19 cellular contexts compared by ENCODE assay signal in the genomic region with DNA sequence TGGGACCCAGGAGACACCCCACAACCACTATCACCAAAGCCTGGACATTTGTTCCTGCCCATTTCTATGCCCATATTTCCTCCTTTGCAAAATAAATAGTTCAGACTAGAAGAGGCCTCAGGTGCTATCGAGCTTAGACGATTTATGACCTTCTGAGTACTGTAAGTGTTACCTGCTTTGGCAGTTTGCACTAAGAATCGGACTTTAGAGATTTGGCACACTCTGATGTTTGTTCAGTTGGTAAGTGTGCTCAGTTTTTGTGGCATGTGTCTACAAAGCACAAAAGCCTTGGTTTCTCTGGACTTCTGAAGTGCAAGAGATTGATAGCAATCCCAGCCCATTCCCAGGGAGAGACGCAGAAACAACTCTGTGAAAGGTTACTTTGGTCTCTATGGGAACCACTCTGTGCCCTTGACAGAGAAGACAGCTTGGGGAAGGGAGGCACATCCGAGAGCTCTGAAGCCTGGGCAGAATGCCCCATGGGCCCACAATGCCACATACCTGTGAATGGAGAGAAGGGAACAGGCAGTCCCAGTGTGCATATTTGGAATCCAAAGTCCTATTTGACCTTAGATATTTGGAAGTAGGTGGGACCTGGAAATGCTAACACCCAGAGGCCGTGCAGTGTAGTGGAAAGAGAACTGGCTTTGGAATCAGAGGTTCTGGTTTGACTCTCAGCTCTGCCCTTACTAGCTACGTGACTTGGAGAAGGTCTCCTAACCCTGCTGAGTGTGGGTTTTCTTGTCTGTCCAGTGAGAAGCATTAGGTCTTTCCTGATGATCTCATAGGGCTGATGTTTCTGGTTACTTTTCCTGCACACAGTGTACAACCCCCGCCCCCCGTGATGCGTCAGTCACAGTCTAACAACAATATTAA.
A peak's percentile ranks its signal among the peaks of the same experiment; 100 is the strongest.
DNase-seq lines count a peak whose midpoint lies in the region; ATAC-seq, FAIRE-seq and TF ChIP-seq lines count a peak whose summit lies in the region.
"Had no signal": no experiment of that assay in that cellular context is flagged by ENCODE, and none has a peak within 500 bp of the region (broad histone marks: within the 10 kb centered on the region; RNA-seq: fewer than 3 reads in every experiment).

No MANE protein-coding gene starts in this region.

- no peaks in the 10 kb centered on the region for H3K9me3 ChIP-seq in Karpas-422 (ENCODE audit: low read length)
- no peaks in the 10 kb centered on the region for H3K9me3 ChIP-seq in heart left ventricle
- no peaks in the 10 kb centered on the region for H3K9me3 ChIP-seq in pancreas
- no peaks in the 10 kb centered on the region for H3K9me3 ChIP-seq in CD4-positive, alpha-beta T cell (ENCODE audit: control insufficient read depth, low read length)
- H3K9me3 ChIP-seq: SJSA1 had no signal

- no peak for TF ChIP-seq POLR2A in heart left ventricle (IDR thresholded peaks at IDR 0.05)
- TF ChIP-seq POLR2A in lower leg skin (IDR thresholded peaks at IDR 0.05) = no peak

- no peaks in the 10 kb centered on the region for H3K27me3 Mint-ChIP-seq in CD4-positive, alpha-beta T cell

- H3K4me3 ChIP-seq in Karpas-422 (ENCODE audit: low read length) = no peak overlapping the region
- no peak overlapping the region for H3K4me3 ChIP-seq in heart left ventricle
- H3K4me3 ChIP-seq in pancreas = no peak overlapping the region
- no peak overlapping the region for H3K4me3 ChIP-seq in lower leg skin (ENCODE audit: low read depth, poor library complexity, severe bottlenecking)
- H3K4me3 ChIP-seq: SJSA1 had no signal

- H3K27me3 ChIP-seq in Karpas-422 (ENCODE audit: low read length) = no peaks in the 10 kb centered on the region
- H3K27me3 ChIP-seq in heart left ventricle = no peaks in the 10 kb centered on the region
- H3K27me3 ChIP-seq in pancreas = no peaks in the 10 kb centered on the region
- H3K27me3 ChIP-seq in CD4-positive, alpha-beta T cell (ENCODE audit: control insufficient read depth, insufficient read depth, low read length) = no peaks in the 10 kb centered on the region
- H3K27me3 ChIP-seq: SJSA1 had no signal

- H4K20me1 ChIP-seq in Karpas-422 (ENCODE audit: insufficient read depth, low read depth, low read length) = no peaks in the 10 kb centered on the region

- no peaks in the 10 kb centered on the region for H3K9me3 Mint-ChIP-seq in CD4-positive, alpha-beta T cell
- H3K9me3 Mint-ChIP-seq: activated T-helper 2 cell treated with anti-CD3 and anti-CD28 coated beads, Interferon-gamma antibody, Interleukin-2, Interleukin-4, amounts not matched to agents 10 μg/mL and 5 μg/mL and 100 μg/mL, durations not matched to agents 14 hours and 24 hours and 36 hours; naive thymus-derived CD8-positive, alpha-beta T cell had no signal

- peak overlapping the region; percentile 14; the same call in 1 of the 2 replicates for H2AFZ ChIP-seq in Karpas-422 (ENCODE audit: low read length)

- H3K9me2 ChIP-seq in Karpas-422 (replicated peaks; ENCODE audit: insufficient read depth, low read length) = no peaks in the 10 kb centered on the region

- H3K27ac Mint-ChIP-seq in CD4-positive, alpha-beta T cell = no peak overlapping the region
- H3K27ac Mint-ChIP-seq: activated T-helper 2 cell treated with anti-CD3 and anti-CD28 coated beads, Interferon-gamma antibody, Interleukin-2, Interleukin-4, amounts not matched to agents 10 μg/mL and 5 μg/mL and 100 μg/mL, durations not matched to agents 14 hours and 24 hours and 36 hours; naive thymus-derived CD8-positive, alpha-beta T cell had no signal

- DNase-seq in Karpas-422 = no peak
- peak; percentile 92 for DNase-seq in NCI-H345 (lab: John Stamatoyannopoulos, UW)
- DNase-seq in heart left ventricle = peak in 2 of 5 donors; percentile 55 to 68
- DNase-seq in pancreas = peak; percentile 59 to 81 (median 74)
- no peak for DNase-seq in CD4-positive, alpha-beta T cell
- no peak for DNase-seq in EL
- no peak for DNase-seq in lower leg skin (ENCODE audit: low spot score in 2 of 2)
- DNase-seq: activated CD4-positive, alpha-beta T cell treated with anti-CD3 and anti-CD28 coated beads, Interleukin-2, amount 50 U/mL, for 48 hours; foreskin melanocyte; naive thymus-derived CD8-positive, alpha-beta T cell; NCI-H526 treated with DMSO at 0.1 percent for 48 hours; retina; stimulated activated CD4-positive, alpha-beta T cell treated with anti-CD3 and anti-CD28 coated beads, Interleukin-4, amount 100 ng/mL, for 24 hours; stimulated activated naive CD4-positive, alpha-beta T cell had no signal

- H3K36me3 ChIP-seq in Karpas-422 (ENCODE audit: insufficient read depth, low read length) = no peaks in the 10 kb centered on the region
- H3K36me3 ChIP-seq in heart left ventricle = no peaks in the 10 kb centered on the region
- no peaks in the 10 kb centered on the region for H3K36me3 ChIP-seq in pancreas
- H3K36me3 ChIP-seq: SJSA1 had no signal

- TF ChIP-seq CTCF in heart left ventricle (IDR thresholded peaks at IDR 0.05) = no peak
- TF ChIP-seq CTCF in pancreas (IDR thresholded peaks at IDR 0.05) = no peak
- no peak for TF ChIP-seq CTCF in CD4-positive, alpha-beta T cell (IDR thresholded peaks at IDR 0.05)
- TF ChIP-seq CTCF in lower leg skin (IDR thresholded peaks at IDR 0.05) = no peak

- peaks cover 12% of the 10 kb centered on the region for H3K4me1 ChIP-seq in Karpas-422 (ENCODE audit: low read length)
- H3K4me1 ChIP-seq in heart left ventricle = peaks cover 0 to 4% (median 0%) of the 10 kb centered on the region in 12 donors
- peaks cover 7 to 27% (median 26%) of the 10 kb centered on the region in 3 donors for H3K4me1 ChIP-seq in pancreas
- H3K4me1 ChIP-seq: SJSA1 had no signal

- intact Hi-C loops in heart left ventricle (cut with DNase I) (no loop called here), pancreas (cut with DNase I) (no loop called here), lower leg skin (cut with DNase I; ENCODE audit: low total_unique reads) (no loop called here)
- intact Hi-C loops in CD4-positive, alpha-beta T cell (cut with DNase I, micrococcal nuclease) = no loop called here

- no peak overlapping the region for H3K4me3 Mint-ChIP-seq in CD4-positive, alpha-beta T cell
- H3K4me3 Mint-ChIP-seq: naive thymus-derived CD8-positive, alpha-beta T cell had no signal

- H3K27ac ChIP-seq in Karpas-422 (ENCODE audit: low read length) (no peak overlapping the region), heart left ventricle (peak overlapping the region in 2 of 12 donors; percentile 18 to 34), pancreas (peak overlapping the region; percentile 77 to 92 (median 81))
- H3K27ac ChIP-seq in CD4-positive, alpha-beta T cell (ENCODE audit: low read depth, low read length) = no peak overlapping the region
- H3K27ac ChIP-seq: SJSA1 had no signal

- H3K36me3 Mint-ChIP-seq in CD4-positive, alpha-beta T cell (ENCODE audit: low read depth) = no peaks in the 10 kb centered on the region
- H3K36me3 Mint-ChIP-seq: naive thymus-derived CD8-positive, alpha-beta T cell had no signal

- H3K9ac ChIP-seq in Karpas-422 (ENCODE audit: low read length) = no peak overlapping the region

- no peak for FAIRE-seq in pancreas (lab: Jason Lieb, UNC)
- FAIRE-seq: astrocyte had no signal

- POLR2A ChIA-PET in CD4-positive, alpha-beta T cell (lab: Charles Lee) = no interaction called here

- H3K4me2 ChIP-seq in Karpas-422 (ENCODE audit: low read depth, low read length, poor library complexity, severe bottlenecking) = no peak overlapping the region

- CTCF ChIA-PET in CD4-positive, alpha-beta T cell (lab: Charles Lee) = no interaction called here

- peak; percentile 74 to 92 (median 86) for ATAC-seq in heart left ventricle
- ATAC-seq in pancreas = peak; percentile 82 to 88 (median 84)
- no peak for ATAC-seq in CD4-positive, alpha-beta T cell (ENCODE audit: poor library complexity)
- ATAC-seq in HG02981 (IDR thresholded peaks at IDR 0.05; ENCODE audit: unreplicated experiment) = no peak
- ATAC-seq: HCT116; naive thymus-derived CD8-positive, alpha-beta T cell had no signal

- WGBS in heart left ventricle, 4 donors = 76 to 81% (median 80%) methylated on average over 10 of the region's 10 CpGs
- 24 to 25% methylated on average over 10 of the region's 10 CpGs for WGBS in pancreas, 2 donors
- WGBS in lower leg skin, 2 donors = 82 to 85% methylated on average over 10 of the region's 10 CpGs

- H3K79me2 ChIP-seq in Karpas-422 (ENCODE audit: low read length) = no peaks in the 10 kb centered on the region

- no peaks in the 10 kb centered on the region for H3K4me1 Mint-ChIP-seq in CD4-positive, alpha-beta T cell (ENCODE audit: low read depth)
- H3K4me1 Mint-ChIP-seq: naive thymus-derived CD8-positive, alpha-beta T cell had no signal

Comparison
In these comparisons a context has a peak if more than half of its experiments do, and no peak if none do; other contexts are left out.
1. DNase-seq: peak in NCI-H345 (single experiment) and pancreas (6 of 6); none in Karpas-422 (single experiment), CD4-positive, alpha-beta T cell (0 of 10), EL (single experiment) and lower leg skin (0 of 2).
2. H3K27ac ChIP-seq: peak in pancreas (4 of 4); none in Karpas-422 (single experiment) and CD4-positive, alpha-beta T cell (single experiment).
3. ATAC-seq: peak in heart left ventricle (4 of 4) and pancreas (4 of 4); none in CD4-positive, alpha-beta T cell (single experiment) and HG02981 (single experiment).